In the genomic region with DNA sequence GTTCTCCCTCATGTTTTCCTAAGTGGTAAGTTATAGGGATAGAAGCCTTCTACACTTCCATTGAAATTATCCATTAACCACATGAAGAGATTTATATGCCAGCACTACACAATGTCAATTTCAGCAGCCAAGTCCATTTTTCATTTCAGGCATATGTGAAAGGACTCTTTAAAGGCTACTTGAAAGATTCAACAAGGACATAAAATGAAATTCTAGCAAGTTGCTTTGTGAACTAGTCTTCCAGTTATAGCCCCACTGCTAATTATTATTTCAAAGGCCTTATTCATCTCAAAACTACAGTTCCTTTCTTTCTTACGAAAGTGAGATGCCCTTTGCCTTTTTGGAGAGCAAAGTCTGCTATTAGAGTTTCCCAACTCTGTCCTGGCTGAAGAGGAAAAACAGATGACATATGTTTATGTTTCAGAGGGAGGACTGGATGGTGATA, we compare ENCODE assay signal across 22 cellular contexts.
DNase-seq lines count a peak whose midpoint lies in the region; ATAC-seq and TF ChIP-seq lines count a peak whose summit lies in the region.
"Had no signal": no experiment of that assay in that cellular context is flagged by ENCODE, and none has a peak within 500 bp of the region (broad histone marks: within the 10 kb centered on the region; RNA-seq: fewer than 3 reads in every experiment).

No MANE protein-coding gene starts in this region.

- TF ChIP-seq CTCF in fibroblast of villous mesenchyme (IDR thresholded peaks at IDR 0.05; ENCODE audit: insufficient read depth, low read depth, low read length) (no peak), psoas muscle (IDR thresholded peaks at IDR 0.05) (no peak), type B pancreatic cell (conservative IDR thresholded peaks at IDR 0.05) (no peak)

- ATAC-seq in psoas muscle: no peak
- ATAC-seq: GM23338 had no signal

- WGBS in psoas muscle, 3 donors: 60 to 68% (median 67%) methylated on average over 1 of the region's 1 CpG

- H3K27me3 ChIP-seq in psoas muscle (ENCODE audit: insufficient read depth in 3 of 3, low read length in 2 of 3): no peaks in the 10 kb centered on the region
- H3K27me3 ChIP-seq: adrenal gland, heart right ventricle, Peyer's patch had no signal

- peaks cover 16% of the 10 kb centered on the region for H3K4me1 Mint-ChIP-seq in type B pancreatic cell (ENCODE audit: unreplicated experiment)

- DNase-seq in DMS79 treated with DMSO at 0.1 percent for 48 hours (lab: John Stamatoyannopoulos, UW) (peak; percentile 69), NCI-H2227 (lab: John Stamatoyannopoulos, UW; ENCODE audit: unreplicated experiment) (peak; percentile 30), fibroblast of villous mesenchyme (ENCODE audit: low read depth) (peak; percentile 92), medulla oblongata (ENCODE audit: extremely low spot score) (peak; percentile 7), cerebellar nuclear complex (lab: John Stamatoyannopoulos, UW) (no peak), psoas muscle (no peak), type B pancreatic cell (ENCODE audit: extremely low spot score, unreplicated experiment) (no peak)
- no peak for DNase-seq in activated effector memory CD4-positive, alpha-beta T cell treated with anti-CD3 and anti-CD28 coated beads, Interleukin-2, amount 50 U/mL, for 16 hours
- DNase-seq: activated CD4-positive, alpha-beta T cell treated with anti-CD3 and anti-CD28 coated beads for 4 hours; adrenal gland; GF-D8; heart right ventricle; islet precursor cell; NCI-H1105 treated with DMSO at 0.1 percent for 48 hours; NCI-H345; NK-92 treated with Interleukin-12 subunit alpha and Interleukin-12 subunit beta, amount 100 ng/mL, for 24 hours; Peyer's patch; substantia nigra had no signal

- no peak overlapping the region for H3K4me3 Mint-ChIP-seq in type B pancreatic cell
- H3K4me3 Mint-ChIP-seq: GM23338, neural crest cell had no signal

- no peaks in the 10 kb centered on the region for H3K27me3 Mint-ChIP-seq in type B pancreatic cell
- H3K27me3 Mint-ChIP-seq: progenitor cell of endocrine pancreas had no signal

- no peak overlapping the region for H3K27ac ChIP-seq in psoas muscle
- H3K27ac ChIP-seq: C4-2B had no signal

- no peak overlapping the region for H3K4me3 ChIP-seq in fibroblast of villous mesenchyme (ENCODE audit: low read depth, low read length)
- no peak overlapping the region for H3K4me3 ChIP-seq in psoas muscle
- H3K4me3 ChIP-seq: adrenal gland, GM23338, heart right ventricle, Peyer's patch had no signal

- no peak overlapping the region for H3K27ac Mint-ChIP-seq in type B pancreatic cell
- H3K27ac Mint-ChIP-seq: GM23338, progenitor cell of endocrine pancreas had no signal

- H3K36me3 ChIP-seq in psoas muscle (ENCODE audit: insufficient read depth in 1 of 2, low read depth in 1 of 2): peaks cover 0 to 7% of the 10 kb centered on the region in 2 donors
- H3K36me3 ChIP-seq: adrenal gland had no signal

- H3K9me3 Mint-ChIP-seq in type B pancreatic cell: no peaks in the 10 kb centered on the region
- H3K9me3 Mint-ChIP-seq: GM23338, neural crest cell had no signal

- peaks cover 18% of the 10 kb centered on the region for H3K36me3 Mint-ChIP-seq in type B pancreatic cell

- H3K9me3 ChIP-seq in psoas muscle: no peaks in the 10 kb centered on the region
- H3K9me3 ChIP-seq: adrenal gland, heart right ventricle, Peyer's patch had no signal

- no peaks in the 10 kb centered on the region for H3K4me1 ChIP-seq in psoas muscle

- intact Hi-C loops in psoas muscle (cut with DNase I): no loop called here

Comparison
In these comparisons a context has a peak if more than half of its experiments do, and no peak if none do; other contexts are left out.
1. DNase-seq: peak in DMS79 treated with DMSO at 0.1 percent for 48 hours (single experiment), NCI-H2227 (single experiment), fibroblast of villous mesenchyme (single experiment) and medulla oblongata (single experiment); none in activated effector memory CD4-positive, alpha-beta T cell treated with anti-CD3 and anti-CD28 coated beads, Interleukin-2, amount 50 U/mL, for 16 hours (single experiment), cerebellar nuclear complex (0 of 2), psoas muscle (0 of 2) and type B pancreatic cell (single experiment).